In genomic region chr2:179454443-179455218, GRCh38 we compare ENCODE assay signal across 15 cellular contexts.
DNase-seq lines count a peak whose midpoint lies in the region; ATAC-seq and TF ChIP-seq lines count a peak whose summit lies in the region.
"Had no signal": no experiment of that assay in that cellular context is flagged by ENCODE, and none has a peak within 500 bp of the region (broad histone marks: within the 10 kb centered on the region; RNA-seq: fewer than 3 reads in every experiment).

No MANE protein-coding gene starts in this region.

- H3K36me3 Mint-ChIP-seq in stimulated activated naive B cell treated with anti-CD40 and anti-IgM and Interleukin-4, amounts not matched to agents 10 μg/mL and 1 μg/mL and 100 μg/mL, for 72 hours, result no peaks in the 10 kb centered on the region
- H3K36me3 Mint-ChIP-seq: activated naive CD8-positive, alpha-beta T cell treated with anti-CD3 and anti-CD28 coated beads, Interleukin-2, amount 10 ng/mL, durations not matched to agents 7 days and 5 days had no signal

- peaks cover 6% of the 10 kb centered on the region in 2 donors for H3K9me3 Mint-ChIP-seq in stimulated activated naive B cell treated with anti-CD40 and anti-IgM and Interleukin-4, amounts not matched to agents 10 μg/mL and 1 μg/mL and 100 μg/mL, for 72 hours
- H3K9me3 Mint-ChIP-seq: activated naive CD8-positive, alpha-beta T cell treated with anti-CD3 and anti-CD28 coated beads, Interleukin-2, amount 10 ng/mL, durations not matched to agents 7 days and 5 days had no signal

- H3K4me3 Mint-ChIP-seq in stimulated activated naive B cell treated with anti-CD40 and anti-IgM and Interleukin-4, amounts not matched to agents 10 μg/mL and 1 μg/mL and 100 μg/mL, for 72 hours, result no peak overlapping the region
- H3K4me3 Mint-ChIP-seq: activated naive CD8-positive, alpha-beta T cell treated with anti-CD3 and anti-CD28 coated beads, Interleukin-2, amount 10 ng/mL, durations not matched to agents 7 days and 5 days had no signal

- H3K27me3 Mint-ChIP-seq in stimulated activated naive B cell treated with anti-CD40 and anti-IgM and Interleukin-4, amounts not matched to agents 10 μg/mL and 1 μg/mL and 100 μg/mL, for 72 hours, result peaks cover 0 to 7% of the 10 kb centered on the region in 2 donors
- H3K27me3 Mint-ChIP-seq: activated naive CD8-positive, alpha-beta T cell treated with anti-CD3 and anti-CD28 coated beads, Interleukin-2, amount 10 ng/mL, durations not matched to agents 7 days and 5 days had no signal

- H3K27ac ChIP-seq in 22Rv1 (peak overlapping the region; percentile 38), foreskin keratinocyte (peak overlapping the region; percentile 29)
- H3K27ac ChIP-seq: sigmoid colon, tibial artery had no signal

- no peak overlapping the region for H3K27ac Mint-ChIP-seq in stimulated activated naive B cell treated with anti-CD40 and anti-IgM and Interleukin-4, amounts not matched to agents 10 μg/mL and 1 μg/mL and 100 μg/mL, for 72 hours
- H3K27ac Mint-ChIP-seq: activated naive CD8-positive, alpha-beta T cell treated with anti-CD3 and anti-CD28 coated beads, Interleukin-2, amount 10 ng/mL, durations not matched to agents 7 days and 5 days had no signal

- no peaks in the 10 kb centered on the region for H3K4me1 Mint-ChIP-seq in stimulated activated naive B cell treated with anti-CD40 and anti-IgM and Interleukin-4, amounts not matched to agents 10 μg/mL and 1 μg/mL and 100 μg/mL, for 72 hours
- H3K4me1 Mint-ChIP-seq: activated naive CD8-positive, alpha-beta T cell treated with anti-CD3 and anti-CD28 coated beads, Interleukin-2, amount 10 ng/mL, durations not matched to agents 7 days and 5 days had no signal

- H3K27me3 ChIP-seq in foreskin keratinocyte, result no peaks in the 10 kb centered on the region
- H3K27me3 ChIP-seq: sigmoid colon, tibial artery had no signal

- DNase-seq in HK-2 (ENCODE audit: unreplicated experiment) (peak; percentile 27), amniotic epithelial cell (ENCODE audit: low read depth) (peak; percentile 91), foreskin keratinocyte (peak; percentile 78 to 91)
- no peak for DNase-seq in stimulated activated naive B cell treated with anti-CD40 and anti-IgM and Interleukin-4, amounts not matched to agents 10 μg/mL and 1 μg/mL and 100 μg/mL, for 72 hours
- no peak for DNase-seq in stimulated activated CD4-positive, alpha-beta T cell treated with anti-CD3 and anti-CD28 coated beads, Interleukin-1b, Interleukin-23, amount 100 ng/mL, for 48 hours
- no peak for DNase-seq in activated effector memory CD4-positive, alpha-beta T cell treated with anti-CD3 and anti-CD28 coated beads, Interleukin-2, amount 50 U/mL, for 16 hours
- DNase-seq: activated naive CD8-positive, alpha-beta T cell treated with anti-CD3 and anti-CD28 coated beads, Interleukin-2, amount 10 ng/mL, durations not matched to agents 7 days and 5 days; effector memory CD4-positive, alpha-beta T cell; Kasumi-1; NCI-H2227 treated with DMSO at 0.1 percent for 48 hours; OCI-M1; sigmoid colon; tibial artery had no signal

- H3K4me1 ChIP-seq in foreskin keratinocyte, result peaks cover 15% of the 10 kb centered on the region
- H3K4me1 ChIP-seq: sigmoid colon, tibial artery had no signal

- TF ChIP-seq CTCF in 22Rv1 (IDR thresholded peaks at IDR 0.05), result no peak
- no peak for TF ChIP-seq CTCF in foreskin keratinocyte (conservative IDR thresholded peaks at IDR 0.05)

- ATAC-seq in foreskin keratinocyte (peak; percentile 100), HG03280 (IDR thresholded peaks at IDR 0.05; ENCODE audit: unreplicated experiment) (no peak)
- ATAC-seq in stimulated activated naive B cell treated with anti-CD40 and anti-IgM and Interleukin-4, amounts not matched to agents 10 μg/mL and 1 μg/mL and 100 μg/mL, for 72 hours (replicated peaks), result no peak

Comparison
In these comparisons a context has a peak if more than half of its experiments do, and no peak if none do; other contexts are left out.
1. DNase-seq: peak in HK-2 (single experiment), amniotic epithelial cell (single experiment) and foreskin keratinocyte (2 of 2); none in stimulated activated naive B cell treated with anti-CD40 and anti-IgM and Interleukin-4, amounts not matched to agents 10 μg/mL and 1 μg/mL and 100 μg/mL, for 72 hours (single experiment), stimulated activated CD4-positive, alpha-beta T cell treated with anti-CD3 and anti-CD28 coated beads, Interleukin-1b, Interleukin-23, amount 100 ng/mL, for 48 hours (single experiment) and activated effector memory CD4-positive, alpha-beta T cell treated with anti-CD3 and anti-CD28 coated beads, Interleukin-2, amount 50 U/mL, for 16 hours (single experiment).